1 cellular context compared by ENCODE assay signal in the genomic region with DNA sequence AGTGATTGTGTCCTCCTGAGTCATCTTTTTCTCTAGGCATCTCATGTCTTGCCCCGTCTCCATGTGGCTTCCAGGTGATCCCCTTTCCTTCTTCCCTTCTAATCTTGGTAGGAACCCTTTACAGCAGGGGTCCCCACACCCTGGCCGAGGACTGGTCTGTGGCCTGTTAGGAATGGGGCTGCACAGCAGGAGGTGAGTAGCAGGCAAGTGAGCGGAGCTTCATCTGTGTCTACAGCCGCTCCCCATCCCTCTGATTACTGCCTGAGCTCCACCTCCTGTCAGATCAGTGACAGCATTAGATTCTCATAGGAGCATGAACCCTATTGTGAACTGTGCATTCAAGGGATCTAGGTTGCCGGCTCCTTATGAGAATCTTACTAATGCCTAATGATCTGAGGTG.
TF ChIP-seq lines count a peak whose summit lies in the region.

No MANE protein-coding gene starts in this region.

TF ChIP-seq in GM23338, 12 proteins besides CTCF, POLR2A, EP300 and RAD21 (continued from another document):
- no peak for TF ChIP-seq REST (IDR thresholded peaks at IDR 0.05; ENCODE audit: unreplicated experiment)
- TF ChIP-seq ETS1 (IDR thresholded peaks at IDR 0.05), result no peak
- no peak for TF ChIP-seq CREB1 (CRISPR knock-in tag; IDR thresholded peaks at IDR 0.05; ENCODE audit: low read depth)
- TF ChIP-seq JUNB (IDR thresholded peaks at IDR 0.05; ENCODE audit: unreplicated experiment), result no peak
- TF ChIP-seq ZNF114 (CRISPR knock-in tag; IDR thresholded peaks at IDR 0.05), result no peak
- no peak for TF ChIP-seq ZNF462 (CRISPR knock-in tag; IDR thresholded peaks at IDR 0.05)
- TF ChIP-seq POLR2AphosphoS5 (IDR thresholded peaks at IDR 0.05; ENCODE audit: low read depth), result no peak
